ENCODE assay signal across 8 cellular contexts in the genomic region with DNA sequence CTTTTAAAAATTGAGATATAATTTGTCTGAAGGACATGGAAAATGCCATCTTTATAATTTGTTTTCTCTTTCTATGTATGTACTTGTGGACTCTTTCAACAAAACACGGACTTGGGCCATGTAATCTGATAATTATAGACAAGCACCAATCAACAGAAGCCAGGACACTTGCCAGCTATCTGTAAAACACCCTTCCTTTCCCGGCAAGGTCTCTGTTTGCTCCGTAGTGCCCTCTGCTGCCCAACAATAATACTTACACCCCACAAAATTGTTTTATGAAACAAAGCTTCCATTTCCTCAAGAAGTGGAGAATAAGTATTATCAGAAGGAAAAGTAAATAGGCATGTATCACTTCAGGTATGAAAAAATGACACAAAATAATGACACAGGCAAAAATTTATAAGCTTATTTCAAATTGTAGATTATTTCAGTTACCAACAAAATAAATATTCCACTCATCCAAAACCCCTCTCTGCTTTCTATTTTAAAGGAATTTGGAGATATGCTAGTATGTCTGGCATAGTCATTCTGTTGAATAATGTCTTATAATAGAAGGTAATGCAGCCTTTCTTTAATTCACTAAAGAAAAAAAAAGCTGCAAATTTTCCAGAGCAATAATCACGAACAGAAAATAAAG. TPM values are rescaled to one million over a fixed set of nuclear protein-coding genes. Genes with fewer than 3 reads are reported as not detected.
A peak's percentile ranks its signal among the peaks of the same experiment; 100 is the strongest.
DNase-seq lines count a peak whose midpoint lies in the region; ATAC-seq and TF ChIP-seq lines count a peak whose summit lies in the region.

No MANE protein-coding gene starts in this region.

- peak; percentile 49 for TF ChIP-seq CTCF in NB4 (IDR thresholded peaks at IDR 0.05; ENCODE audit: low read depth, low read length)

- H3K9me3 ChIP-seq in SJSA1 (replicated peaks), result no peaks in the 10 kb centered on the region

- no peak overlapping the region for H3K27ac ChIP-seq in SJSA1

- no peaks in the 10 kb centered on the region; the same call in 1 of the 2 replicates for H3K27me3 ChIP-seq in SJSA1 (replicated peaks)

- DNase-seq in D341Med (ENCODE audit: low spot score) (peak; percentile 71), NB4 (ENCODE audit: low read depth) (peak; percentile 72), SJSA1 (ENCODE audit: low read depth in 1 of 2, low spot score in 2 of 2) (peak; percentile 7 to 45), glomerular visceral epithelial cell (ENCODE audit: extremely low spot score) (peak; percentile 67), putamen (ENCODE audit: low spot score) (peak; percentile 58)
- DNase-seq in activated effector memory CD4-positive, alpha-beta T cell treated with anti-CD3 and anti-CD28 coated beads, Interleukin-2, amount 50 U/mL, for 16 hours, result peak; percentile 83

- ATAC-seq in GM21619 (IDR thresholded peaks at IDR 0.05; ENCODE audit: unreplicated experiment) (peak; percentile 86), HG03196 (IDR thresholded peaks at IDR 0.05; ENCODE audit: unreplicated experiment) (no peak)

- H3K4me3 ChIP-seq in NB4 (ENCODE audit: low read depth, low read length) (no peak overlapping the region), SJSA1 (no peak overlapping the region)

- H3K36me3 ChIP-seq in SJSA1, result no peaks in the 10 kb centered on the region

- TF ChIP-seq POLR2A in NB4 (IDR thresholded peaks at IDR 0.05; ENCODE audit: extremely low read depth, insufficient read length), result no peak

- peaks cover 1% of the 10 kb centered on the region for H3K4me1 ChIP-seq in SJSA1 (replicated peaks)

RNA-seq across cellular contexts. Expression of a gene that starts 32.8 kb away (rescaled TPM):
- total RNA-seq in SJSA1 (2014; rRNA removed; shearing (Covaris generic)), result 0.05 TPM in 1 of 2 replicates, not detected in the other

Comparison
In these comparisons a context has a peak if more than half of its experiments do, and no peak if none do; other contexts are left out.
1. DNase-seq: peak in every context shown above with its lines; median percentile 83 in activated effector memory CD4-positive, alpha-beta T cell treated with anti-CD3 and anti-CD28 coated beads, Interleukin-2, amount 50 U/mL, for 16 hours; 72 in NB4; 71 in D341Med; 67 in glomerular visceral epithelial cell; 58 in putamen; 26 in SJSA1.